In the genomic region with DNA sequence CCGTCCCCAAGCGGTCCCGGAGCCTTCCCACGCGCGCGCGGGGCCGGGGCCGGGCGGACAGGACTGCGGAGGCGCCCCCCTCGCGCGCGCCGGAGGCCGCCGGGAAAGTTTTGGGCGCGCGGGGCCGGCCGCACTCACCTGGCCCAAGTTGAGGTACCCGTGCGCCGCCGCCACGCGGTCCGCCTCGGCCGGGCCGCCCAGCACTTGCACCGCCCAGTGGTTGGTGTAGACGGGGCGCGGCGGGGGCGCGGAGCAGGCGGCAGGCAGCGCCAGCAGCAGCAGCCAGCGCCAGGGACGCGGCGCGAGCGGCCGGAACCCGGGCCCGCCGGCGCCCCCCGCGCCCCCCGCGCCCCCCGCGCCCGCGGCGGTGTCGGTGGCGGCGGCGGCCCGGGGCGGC, we compare ENCODE assay signal across 8 cellular contexts. TPM values are rescaled to one million over a fixed set of nuclear protein-coding genes. Genes with fewer than 3 reads are reported as not detected.
DNase-seq lines count a peak whose midpoint lies in the region; ATAC-seq and TF ChIP-seq lines count a peak whose summit lies in the region.

No MANE protein-coding gene starts in this region.

- H3K4me1 Mint-ChIP-seq in mesothelial cell of epicardium = peaks cover 2% of the 10 kb centered on the region

- H3K27me3 ChIP-seq in HUES48 (ENCODE audit: control insufficient read depth, insufficient read depth, low read length) (peaks cover 41% of the 10 kb centered on the region), breast epithelium (peaks cover 4 to 14% of the 10 kb centered on the region in 2 donors)

- H3K9me3 Mint-ChIP-seq in mesothelial cell of epicardium = no peaks in the 10 kb centered on the region

- H3K9me3 ChIP-seq in HUES48 (ENCODE audit: control insufficient read depth, insufficient read depth, low read length) (no peaks in the 10 kb centered on the region), breast epithelium (no peaks in the 10 kb centered on the region), mesodermal cell (ENCODE audit: control insufficient read depth, low read length) (no peaks in the 10 kb centered on the region)

- WGBS in mesodermal cell (ENCODE audit: insufficient coverage in 2 of 2), 2 experiments = 0% methylated on average over 3 to 21 of the region's 70 CpGs

- no peak for ATAC-seq in GM21360 (IDR thresholded peaks at IDR 0.05; ENCODE audit: unreplicated experiment)
- ATAC-seq in sciatic nerve = no peak

- no peaks in the 10 kb centered on the region for H3K4me1 ChIP-seq in HUES48 (ENCODE audit: control insufficient read depth, insufficient read depth, low read length)
- no peaks in the 10 kb centered on the region for H3K4me1 ChIP-seq in breast epithelium
- H3K4me1 ChIP-seq in mesodermal cell (ENCODE audit: control insufficient read depth, insufficient read depth, low read length, poor library complexity, severe bottlenecking) = no peaks in the 10 kb centered on the region

- no peak overlapping the region for H3K9ac ChIP-seq in HUES48 (ENCODE audit: low read depth, low read length)

- H3K4me3 ChIP-seq in HUES48 (ENCODE audit: low read depth, low read length) (peak overlapping the region; percentile 52; the same call in 1 of the 2 replicates), breast epithelium (peak overlapping the region; percentile 20 to 67 (median 46)), mesodermal cell (ENCODE audit: extremely low read depth, insufficient read depth, low read length, poor library complexity, severe bottlenecking) (peak overlapping the region; percentile 18)

- intact Hi-C loops in breast epithelium (cut with DNase I; ENCODE audit: low total_unique reads) = no loop called here
- intact Hi-C loops in sciatic nerve (cut with DNase I) = no loop called here

- H3K27ac ChIP-seq in HUES48 (ENCODE audit: low read depth, low read length) = no peak overlapping the region
- no peak overlapping the region for H3K27ac ChIP-seq in breast epithelium
- no peak overlapping the region for H3K27ac ChIP-seq in mesodermal cell (ENCODE audit: low read depth, low read length, severe bottlenecking)

- H3K27me3 Mint-ChIP-seq in mesothelial cell of epicardium (ENCODE audit: low read depth) = peaks cover 76% of the 10 kb centered on the region

- no peaks in the 10 kb centered on the region for H3K36me3 ChIP-seq in HUES48 (ENCODE audit: control insufficient read depth, insufficient read depth, low read length)
- H3K36me3 ChIP-seq in breast epithelium = no peaks in the 10 kb centered on the region
- no peaks in the 10 kb centered on the region for H3K36me3 ChIP-seq in mesodermal cell (ENCODE audit: control insufficient read depth, insufficient read depth, low read length)

- no peak overlapping the region for H3K27ac Mint-ChIP-seq in mesothelial cell of epicardium

- H3K36me3 Mint-ChIP-seq in mesothelial cell of epicardium = no peaks in the 10 kb centered on the region

- no peak overlapping the region for H3K4me3 Mint-ChIP-seq in mesothelial cell of epicardium

- TF ChIP-seq CTCF in breast epithelium (IDR thresholded peaks at IDR 0.05) = no peak
- no peak for TF ChIP-seq CTCF in mesothelial cell of epicardium (IDR thresholded peaks at IDR 0.05; ENCODE audit: unreplicated experiment)

- no peak for TF ChIP-seq POLR2A in breast epithelium (IDR thresholded peaks at IDR 0.05)

- DNase-seq in D341Med (ENCODE audit: low spot score) (peak; percentile 88), breast epithelium (ENCODE audit: low spot score in 2 of 2) (no peak), sciatic nerve (ENCODE audit: low spot score) (no peak), mesothelial cell of epicardium (ENCODE audit: low spot score in 2 of 2, unreplicated experiment in 2 of 2) (no peak), inferior parietal cortex (ENCODE audit: extremely low spot score) (no peak)

RNA-seq across cellular contexts. Expression of gene PCSK6, which starts 0.3 kb away (rescaled TPM):
- total RNA-seq in breast epithelium = 10 to 100 TPM in 2 of 3 donors, 1 to 10 TPM in 1; 7.2 to 19.7 (median 18.0) TPM
- polyA plus RNA-seq in mesodermal cell (2013, experiment 1 of 2) = 8.3 TPM
- 8.2 TPM for polyA plus RNA-seq in mesodermal cell (2013, experiment 2 of 2)
- 13.9 TPM for total RNA-seq in sciatic nerve
- total RNA-seq in mesothelial cell of epicardium = 3.7 to 4.5 TPM (median 3.7 TPM) in 3 replicates
